Comparison of ENCODE assay signal across 12 cellular contexts in genomic region chr6:45438849-45439406, GRCh38.
DNase-seq lines count a peak whose midpoint lies in the region; ATAC-seq and TF ChIP-seq lines count a peak whose summit lies in the region.
"Had no signal": no experiment of that assay in that cellular context is flagged by ENCODE, and none has a peak within 500 bp of the region (broad histone marks: within the 10 kb centered on the region; RNA-seq: fewer than 3 reads in every experiment).

No MANE protein-coding gene starts in this region.

- intact Hi-C loops in MCF 10A (cut with micrococcal nuclease), result no loop called here
- intact Hi-C loops in breast epithelium (cut with DNase I; ENCODE audit: low total_unique reads), result no loop called here
- intact Hi-C loops in PC-9 (cut with micrococcal nuclease; ENCODE audit: unreplicated experiment), result no loop called here

- H4K20me1 ChIP-seq in PC-9 (ENCODE audit: insufficient read depth), result no peaks in the 10 kb centered on the region
- H4K20me1 ChIP-seq: BLaER1 had no signal

- no peaks in the 10 kb centered on the region for H3K79me2 ChIP-seq in PC-9 (ENCODE audit: low read depth)

- no peak overlapping the region for H3K4me3 ChIP-seq in breast epithelium
- no peak overlapping the region for H3K4me3 ChIP-seq in PC-9
- H3K4me3 ChIP-seq: BLaER1, body of pancreas had no signal

- H3F3A ChIP-seq in PC-9 (ENCODE audit: insufficient read depth, low read depth), result peaks cover under 1% of the 10 kb centered on the region; the same call in 1 of the 2 replicates

- CTCF ChIA-PET in MCF 10A (lab: Yijun Ruan, JAX) (interaction anchor here (0.6 kb wide), 1 partner anchor 183 kb away, joined by 4 read pairs; no protein-coding TSS in a partner anchor), PC-9 (lab: Charles Lee) (no interaction called here)

- H3K27me3 Mint-ChIP-seq in MCF 10A (ENCODE audit: insufficient read depth, unreplicated experiment), result no peaks in the 10 kb centered on the region

- ATAC-seq in SK-N-SH treated with all-trans-retinoic acid at 6 μM for 48 hours, result peak; percentile 67
- ATAC-seq: body of pancreas had no signal

- no TSS peak for BruUV-seq in MCF 10A (replicated peaks; lab: Mats Ljungman, UMichigan)
- BruUV-seq in PC-9 (replicated peaks; lab: Mats Ljungman, UMichigan), result no TSS peak

- TF ChIP-seq CTCF in MCF 10A (IDR thresholded peaks at IDR 0.05; ENCODE audit: unreplicated experiment) (no peak), breast epithelium (IDR thresholded peaks at IDR 0.05) (no peak), PC-9 (conservative IDR thresholded peaks at IDR 0.05) (no peak)

- no peak overlapping the region for H3K4me3 Mint-ChIP-seq in MCF 10A (ENCODE audit: unreplicated experiment)

- peak; percentile 87 for DNase-seq in MCF 10A (ENCODE audit: unreplicated experiment)
- no peak for DNase-seq in breast epithelium (ENCODE audit: low spot score in 2 of 2)
- DNase-seq in epithelial cell of prostate (ENCODE audit: low read depth, low spot score), result peak; percentile 69
- DNase-seq in stromal cell of bone marrow (ENCODE audit: low read depth), result peak; percentile 64
- no peak for DNase-seq in NCI-H2081 treated with DMSO at 0.1 percent for 48 hours (lab: John Stamatoyannopoulos, UW)
- no peak for DNase-seq in activated CD4-positive, alpha-beta T cell treated with anti-CD3 and anti-CD28 coated beads for 4 hours
- no peak for DNase-seq in PC-9
- DNase-seq: activated CD4-positive, alpha-beta T cell treated with anti-CD3 and anti-CD28 coated beads for 1 hour; body of pancreas; occipital lobe had no signal

- H3K4me1 Mint-ChIP-seq in MCF 10A (ENCODE audit: insufficient read depth, unreplicated experiment), result peaks cover 42% of the 10 kb centered on the region

- H3K4me2 ChIP-seq in PC-9, result no peak overlapping the region
- H3K4me2 ChIP-seq: BLaER1 had no signal

- H3K27ac Mint-ChIP-seq in MCF 10A (ENCODE audit: low read depth, unreplicated experiment), result peak overlapping the region; percentile 39

- no peak for TF ChIP-seq POLR2A in breast epithelium (IDR thresholded peaks at IDR 0.05)

- H3K9me2 ChIP-seq in PC-9 (ENCODE audit: insufficient read depth), result no peaks in the 10 kb centered on the region

- no peaks in the 10 kb centered on the region for H3K9me3 Mint-ChIP-seq in MCF 10A (ENCODE audit: unreplicated experiment)

- H3K27me3 ChIP-seq in breast epithelium (no peaks in the 10 kb centered on the region), PC-9 (ENCODE audit: insufficient read depth, low read depth) (no peaks in the 10 kb centered on the region)
- H3K27me3 ChIP-seq: BLaER1, body of pancreas had no signal

- POLR2A ChIA-PET in MCF 10A (lab: Yijun Ruan, JAX) (interaction anchor here (0.5 to 1.3 kb wide), 6 partner anchors 10 to 184 kb away, joined by 3 to 5 read pairs (median 3); no protein-coding TSS in a partner anchor), PC-9 (lab: Charles Lee; ENCODE audit: unreplicated experiment) (interaction anchor here (0.5 kb wide), 1 partner anchor 14 kb away, joined by 27 read pairs; no protein-coding TSS in a partner anchor)

- no peak overlapping the region for H2AFZ ChIP-seq in PC-9

- H3K4me1 ChIP-seq in breast epithelium (peaks cover 0 to 2% of the 10 kb centered on the region in 2 donors), PC-9 (replicated peaks; ENCODE audit: insufficient read depth) (peaks cover 11% of the 10 kb centered on the region)
- H3K4me1 ChIP-seq: body of pancreas had no signal

- H3K9me3 ChIP-seq in breast epithelium (no peaks in the 10 kb centered on the region), PC-9 (ENCODE audit: insufficient read depth, low read depth) (no peaks in the 10 kb centered on the region)
- H3K9me3 ChIP-seq: BLaER1, body of pancreas had no signal

- no peaks in the 10 kb centered on the region for H3K36me3 Mint-ChIP-seq in MCF 10A (ENCODE audit: insufficient read depth, unreplicated experiment)

- H3K27ac ChIP-seq in breast epithelium, result peak overlapping the region in 1 of 2 donors; percentile 17
- H3K27ac ChIP-seq in epithelial cell of prostate, result peak overlapping the region; percentile 83
- no peak overlapping the region for H3K27ac ChIP-seq in PC-9
- H3K27ac ChIP-seq: BLaER1, body of pancreas had no signal

- no peaks in the 10 kb centered on the region for H3K36me3 ChIP-seq in breast epithelium
- peaks cover 21% of the 10 kb centered on the region; the same call in 1 of the 2 replicates for H3K36me3 ChIP-seq in PC-9 (ENCODE audit: low read depth)
- H3K36me3 ChIP-seq: BLaER1 had no signal

TF ChIP-seq in SK-N-SH treated with all-trans-retinoic acid at 6 μM for 48 hours, 23 proteins besides CTCF, POLR2A, EP300 and RAD21:
- TF ChIP-seq CSRNP3 (CRISPR knock-in tag; IDR thresholded peaks at IDR 0.05), result no peak
- TF ChIP-seq ESRRG (CRISPR knock-in tag; IDR thresholded peaks at IDR 0.05), result no peak
- TF ChIP-seq GLIS3 (CRISPR knock-in tag; IDR thresholded peaks at IDR 0.05), result no peak
- no peak for TF ChIP-seq RARB (CRISPR knock-in tag; IDR thresholded peaks at IDR 0.05)
- TF ChIP-seq TCF4 (CRISPR knock-in tag; IDR thresholded peaks at IDR 0.05; ENCODE audit: borderline replicate concordance), result no peak
- no peak for TF ChIP-seq ZNF565 (CRISPR knock-in tag; conservative IDR thresholded peaks at IDR 0.05; ENCODE audit: low read depth)
- TF ChIP-seq ZNF8 (CRISPR knock-in tag; IDR thresholded peaks at IDR 0.05), result no peak
- no peak for TF ChIP-seq ZNF70 (CRISPR knock-in tag; IDR thresholded peaks at IDR 0.05)
- no peak for TF ChIP-seq OSR1 (CRISPR knock-in tag; IDR thresholded peaks at IDR 0.05)
- no peak for TF ChIP-seq SNAI2 (CRISPR knock-in tag; IDR thresholded peaks at IDR 0.05)
- no peak for TF ChIP-seq ZC3H10 (CRISPR knock-in tag; IDR thresholded peaks at IDR 0.05)
- TF ChIP-seq ARNTL (CRISPR knock-in tag; IDR thresholded peaks at IDR 0.05; ENCODE audit: borderline replicate concordance, low read depth), result no peak
- no peak for TF ChIP-seq ISL1 (CRISPR knock-in tag; IDR thresholded peaks at IDR 0.05)
- TF ChIP-seq TSHZ2 (CRISPR knock-in tag; IDR thresholded peaks at IDR 0.05), result no peak

Comparison
In these comparisons a context has a peak if more than half of its experiments do, and no peak if none do; other contexts are left out.
1. DNase-seq: peak in MCF 10A (single experiment), epithelial cell of prostate (single experiment) and stromal cell of bone marrow (single experiment); none in breast epithelium (0 of 2), NCI-H2081 treated with DMSO at 0.1 percent for 48 hours (single experiment), activated CD4-positive, alpha-beta T cell treated with anti-CD3 and anti-CD28 coated beads for 4 hours (0 of 2) and PC-9 (0 of 2).